In the genomic region with DNA sequence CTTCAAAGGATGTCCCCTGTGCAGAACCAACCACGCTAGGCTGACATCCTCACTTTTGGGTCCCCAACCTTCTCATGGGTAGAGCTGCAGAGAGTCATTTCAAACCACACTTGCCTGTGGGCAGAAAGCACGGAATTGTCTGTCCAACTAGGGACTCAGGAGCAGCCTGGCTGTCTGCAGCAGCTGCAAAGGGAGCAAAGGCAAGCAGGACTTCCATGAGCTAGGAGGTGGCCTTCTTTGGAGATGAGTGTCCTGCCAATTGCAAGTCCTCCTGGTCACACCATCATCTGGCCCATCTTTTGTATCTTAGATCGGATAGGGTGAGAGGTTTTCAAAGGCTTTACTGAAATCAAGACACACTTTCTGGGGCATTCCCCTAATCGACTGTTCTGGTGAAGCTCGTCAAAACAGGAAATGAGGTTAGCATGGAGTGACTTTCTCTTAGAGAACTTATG, we compare ENCODE assay signal across 8 cellular contexts.
DNase-seq lines count a peak whose midpoint lies in the region; ATAC-seq lines count a peak whose summit lies in the region.
"Not testable (repeated sequence)": the region's sequence is repeated elsewhere in the genome, so short reads cannot be mapped to it uniquely, and the experiment has no call there.

No MANE protein-coding gene starts in this region.

- ATAC-seq in GM18498 (IDR thresholded peaks at IDR 0.05; ENCODE audit: unreplicated experiment) (peak; percentile 57), GM21526 (IDR thresholded peaks at IDR 0.05; ENCODE audit: low FRiP score, unreplicated experiment) (peak; percentile 43), HG02938 (IDR thresholded peaks at IDR 0.05; ENCODE audit: unreplicated experiment) (peak; percentile 59)
- ATAC-seq in naive thymus-derived CD4-positive, alpha-beta T cell = peak; percentile 86

- not testable (repeated sequence) for H3K27me3 Mint-ChIP-seq in activated CD4-positive, alpha-beta T cell treated with anti-CD3 and anti-CD28 coated beads, Interleukin-2, amount 10 ng/mL, durations not matched to agents 24 days and 14 days; activated T-helper 2 cell treated with anti-CD3 and anti-CD28 coated beads, Interferon-gamma antibody, Interleukin-2, Interleukin-4, amounts not matched to agents 10 μg/mL and 5 μg/mL and 100 μg/mL, durations not matched to agents 14 hours and 24 hours and 36 hours (ENCODE audit: low read depth); naive thymus-derived CD4-positive, alpha-beta T cell; stimulated activated naive CD8-positive, alpha-beta T cell treated with anti-CD3 and anti-CD28 coated beads, Interleukin-15, Interleukin-2, amounts not matched to agents 100 ng/mL and 50 ng/mL, for 24 hours

- H3K27ac Mint-ChIP-seq in activated CD4-positive, alpha-beta T cell treated with anti-CD3 and anti-CD28 coated beads, Interleukin-2, amount 10 ng/mL, durations not matched to agents 24 days and 14 days = peak overlapping the region; percentile 89
- peak overlapping the region; percentile 74 for H3K27ac Mint-ChIP-seq in activated T-helper 2 cell treated with anti-CD3 and anti-CD28 coated beads, Interferon-gamma antibody, Interleukin-2, Interleukin-4, amounts not matched to agents 10 μg/mL and 5 μg/mL and 100 μg/mL, durations not matched to agents 14 hours and 24 hours and 36 hours
- peak overlapping the region in 7 of 9 donors; percentile 51 to 92 (median 85) for H3K27ac Mint-ChIP-seq in naive thymus-derived CD4-positive, alpha-beta T cell
- H3K27ac Mint-ChIP-seq in stimulated activated naive CD8-positive, alpha-beta T cell treated with anti-CD3 and anti-CD28 coated beads, Interleukin-15, Interleukin-2, amounts not matched to agents 100 ng/mL and 50 ng/mL, for 24 hours = peak overlapping the region; percentile 96

- not testable (repeated sequence) for H3K4me3 ChIP-seq in naive thymus-derived CD4-positive, alpha-beta T cell (ENCODE audit: low read length)

- H3K9me3 Mint-ChIP-seq in activated CD4-positive, alpha-beta T cell treated with anti-CD3 and anti-CD28 coated beads, Interleukin-2, amount 10 ng/mL, durations not matched to agents 24 days and 14 days; activated T-helper 2 cell treated with anti-CD3 and anti-CD28 coated beads, Interferon-gamma antibody, Interleukin-2, Interleukin-4, amounts not matched to agents 10 μg/mL and 5 μg/mL and 100 μg/mL, durations not matched to agents 14 hours and 24 hours and 36 hours; naive thymus-derived CD4-positive, alpha-beta T cell; stimulated activated naive CD8-positive, alpha-beta T cell treated with anti-CD3 and anti-CD28 coated beads, Interleukin-15, Interleukin-2, amounts not matched to agents 100 ng/mL and 50 ng/mL, for 24 hours: not testable (repeated sequence)

- not testable (repeated sequence) for H3K27me3 ChIP-seq in naive thymus-derived CD4-positive, alpha-beta T cell (ENCODE audit: control insufficient read depth in 2 of 2, insufficient read depth in 2 of 2, low read length in 2 of 2)

- not testable (repeated sequence) for H3K9me3 ChIP-seq in naive thymus-derived CD4-positive, alpha-beta T cell (ENCODE audit: control insufficient read depth in 2 of 3, low read length in 3 of 3)

- peak; percentile 83 for DNase-seq in activated CD4-positive, alpha-beta T cell treated with anti-CD3 and anti-CD28 coated beads, Interleukin-2, amount 10 ng/mL, durations not matched to agents 24 days and 14 days
- not testable (repeated sequence) for DNase-seq in activated T-helper 2 cell treated with anti-CD3 and anti-CD28 coated beads, Interferon-gamma antibody, Interleukin-2, Interleukin-4, amounts not matched to agents 10 μg/mL and 5 μg/mL and 100 μg/mL, durations not matched to agents 14 hours and 24 hours and 36 hours (ENCODE audit: low spot score)
- DNase-seq in central memory CD4-positive, alpha-beta T cell = peak; percentile 47
- peak in 7 of 9 donors; percentile 41 to 72 (median 48) for DNase-seq in naive thymus-derived CD4-positive, alpha-beta T cell

- intact Hi-C loops in activated CD4-positive, alpha-beta T cell treated with anti-CD3 and anti-CD28 coated beads, Interleukin-2, amount 10 ng/mL, durations not matched to agents 24 days and 14 days (cut with micrococcal nuclease); activated T-helper 2 cell treated with anti-CD3 and anti-CD28 coated beads, Interferon-gamma antibody, Interleukin-2, Interleukin-4, amounts not matched to agents 10 μg/mL and 5 μg/mL and 100 μg/mL, durations not matched to agents 14 hours and 24 hours and 36 hours (cut with micrococcal nuclease); naive thymus-derived CD4-positive, alpha-beta T cell (cut with micrococcal nuclease): not testable (repeated sequence)

- H3K4me1 Mint-ChIP-seq in activated CD4-positive, alpha-beta T cell treated with anti-CD3 and anti-CD28 coated beads, Interleukin-2, amount 10 ng/mL, durations not matched to agents 24 days and 14 days = not testable (repeated sequence)
- peaks cover 15% of the 10 kb centered on the region for H3K4me1 Mint-ChIP-seq in activated T-helper 2 cell treated with anti-CD3 and anti-CD28 coated beads, Interferon-gamma antibody, Interleukin-2, Interleukin-4, amounts not matched to agents 10 μg/mL and 5 μg/mL and 100 μg/mL, durations not matched to agents 14 hours and 24 hours and 36 hours (ENCODE audit: low read depth)
- H3K4me1 Mint-ChIP-seq in naive thymus-derived CD4-positive, alpha-beta T cell = peaks cover 0 to 32% (median 16%) of the 10 kb centered on the region in 7 donors
- peaks cover 42% of the 10 kb centered on the region for H3K4me1 Mint-ChIP-seq in stimulated activated naive CD8-positive, alpha-beta T cell treated with anti-CD3 and anti-CD28 coated beads, Interleukin-15, Interleukin-2, amounts not matched to agents 100 ng/mL and 50 ng/mL, for 24 hours (ENCODE audit: low read depth)

- H3K36me3 Mint-ChIP-seq in activated CD4-positive, alpha-beta T cell treated with anti-CD3 and anti-CD28 coated beads, Interleukin-2, amount 10 ng/mL, durations not matched to agents 24 days and 14 days (ENCODE audit: low read depth) = peaks cover 17% of the 10 kb centered on the region
- peaks cover 18% of the 10 kb centered on the region for H3K36me3 Mint-ChIP-seq in activated T-helper 2 cell treated with anti-CD3 and anti-CD28 coated beads, Interferon-gamma antibody, Interleukin-2, Interleukin-4, amounts not matched to agents 10 μg/mL and 5 μg/mL and 100 μg/mL, durations not matched to agents 14 hours and 24 hours and 36 hours (ENCODE audit: low read depth)
- peaks cover 0 to 18% (median 0%) of the 10 kb centered on the region in 5 donors for H3K36me3 Mint-ChIP-seq in naive thymus-derived CD4-positive, alpha-beta T cell
- H3K36me3 Mint-ChIP-seq in stimulated activated naive CD8-positive, alpha-beta T cell treated with anti-CD3 and anti-CD28 coated beads, Interleukin-15, Interleukin-2, amounts not matched to agents 100 ng/mL and 50 ng/mL, for 24 hours (ENCODE audit: low read depth) = peaks cover 18% of the 10 kb centered on the region

- H3K27ac ChIP-seq in naive thymus-derived CD4-positive, alpha-beta T cell (ENCODE audit: low read depth, low read length) = peak overlapping the region; percentile 60

- CTCF ChIA-PET in naive thymus-derived CD4-positive, alpha-beta T cell (lab: Charles Lee) = not testable (repeated sequence)

- H3K4me3 Mint-ChIP-seq in activated CD4-positive, alpha-beta T cell treated with anti-CD3 and anti-CD28 coated beads, Interleukin-2, amount 10 ng/mL, durations not matched to agents 24 days and 14 days = peak overlapping the region; percentile 12
- H3K4me3 Mint-ChIP-seq in activated T-helper 2 cell treated with anti-CD3 and anti-CD28 coated beads, Interferon-gamma antibody, Interleukin-2, Interleukin-4, amounts not matched to agents 10 μg/mL and 5 μg/mL and 100 μg/mL, durations not matched to agents 14 hours and 24 hours and 36 hours (ENCODE audit: low read depth); stimulated activated naive CD8-positive, alpha-beta T cell treated with anti-CD3 and anti-CD28 coated beads, Interleukin-15, Interleukin-2, amounts not matched to agents 100 ng/mL and 50 ng/mL, for 24 hours: not testable (repeated sequence)
- H3K4me3 Mint-ChIP-seq in naive thymus-derived CD4-positive, alpha-beta T cell = peak overlapping the region in 1 of 10 donors; percentile 8

- POLR2A ChIA-PET in naive thymus-derived CD4-positive, alpha-beta T cell (lab: Charles Lee) = not testable (repeated sequence)

- H3K4me1 ChIP-seq in naive thymus-derived CD4-positive, alpha-beta T cell (ENCODE audit: control insufficient read depth in 2 of 2, insufficient read depth in 2 of 2, low read length in 2 of 2) = not testable (repeated sequence)

- not testable (repeated sequence) for H3K36me3 ChIP-seq in naive thymus-derived CD4-positive, alpha-beta T cell (ENCODE audit: control insufficient read depth in 2 of 3, insufficient read depth in 3 of 3, low read length in 3 of 3)
